In the genomic region with DNA sequence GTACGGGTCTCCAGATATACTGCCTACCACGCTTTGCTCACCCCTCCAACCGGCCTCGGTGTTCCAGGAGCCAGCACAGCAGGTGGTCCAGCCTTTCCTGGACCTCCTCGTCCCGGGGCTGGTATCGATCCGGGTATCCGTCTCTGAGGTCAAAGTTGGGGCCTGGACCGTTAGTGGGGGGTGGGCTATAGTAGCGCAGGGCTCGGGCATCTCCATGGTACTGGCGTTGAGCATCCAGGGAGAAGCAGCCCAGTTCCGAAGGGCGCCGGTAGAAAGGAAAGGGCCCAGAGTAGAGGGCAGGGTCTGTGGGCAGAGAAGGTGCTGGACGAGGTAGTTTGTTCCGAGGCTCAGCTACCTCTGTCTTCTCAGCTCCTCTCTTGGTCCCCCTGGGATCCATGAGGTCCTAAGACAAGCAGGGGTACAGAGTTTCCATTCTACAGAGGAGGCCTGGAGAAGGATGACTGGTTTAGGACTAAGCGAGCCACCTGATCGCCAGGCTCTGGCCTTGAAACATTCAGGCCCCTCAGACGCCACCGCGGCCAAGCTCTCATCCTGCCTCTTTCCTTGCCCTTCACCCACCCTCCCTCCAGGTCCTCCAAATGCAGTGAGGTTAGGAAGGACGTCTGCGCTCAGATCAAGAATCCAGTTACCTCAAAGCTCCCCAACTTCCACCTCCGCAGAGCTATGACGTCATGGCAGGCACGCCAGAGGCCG, we compare ENCODE assay signal across 8 cellular contexts. TPM values are rescaled to one million over a fixed set of nuclear protein-coding genes. Genes with fewer than 3 reads are reported as not detected.
DNase-seq lines count a peak whose midpoint lies in the region; ATAC-seq, FAIRE-seq and TF ChIP-seq lines count a peak whose summit lies in the region.

No MANE protein-coding gene starts in this region.

- peak; percentile 10 for DNase-seq in stimulated activated CD4-positive, alpha-beta T cell treated with anti-CD3 and anti-CD28 coated beads, Interleukin-4, amount 100 ng/mL, for 1 hour
- no peak for DNase-seq in stimulated activated CD4-positive, alpha-beta T cell treated with anti-CD3 and anti-CD28 coated beads, Interleukin-4, amount 100 ng/mL, for 4 hours
- DNase-seq in astrocyte (ENCODE audit: low read depth): no peak
- DNase-seq in left lobe of liver (ENCODE audit: low spot score): no peak
- no peak for DNase-seq in thoracic aorta (ENCODE audit: low spot score)
- DNase-seq in activated effector memory CD4-positive, alpha-beta T cell treated with anti-CD3 and anti-CD28 coated beads, Interleukin-2, amount 50 U/mL, for 16 hours: no peak
- no peak for DNase-seq in GF-D8 (lab: John Stamatoyannopoulos, UW)

- H3K36me3 ChIP-seq in astrocyte (ENCODE audit: insufficient read depth, low read length) (peaks cover 13% of the 10 kb centered on the region), thoracic aorta (peaks cover 30% of the 10 kb centered on the region)

- H4K20me1 ChIP-seq in astrocyte (ENCODE audit: insufficient read depth, low read length): peaks cover 15% of the 10 kb centered on the region

- TF ChIP-seq CTCF in astrocyte (IDR thresholded peaks at IDR 0.05; ENCODE audit: insufficient read depth, low read depth, low read length) (no peak), thoracic aorta (IDR thresholded peaks at IDR 0.05) (no peak)

- peak overlapping the region; percentile 98 for H3K27ac Mint-ChIP-seq in astrocyte (ENCODE audit: unreplicated experiment)

- H3K9me3 ChIP-seq in astrocyte (ENCODE audit: insufficient read depth, low read depth, low read length) (no peaks in the 10 kb centered on the region), thoracic aorta (no peaks in the 10 kb centered on the region)

- ATAC-seq in left lobe of liver: peak; percentile 8
- ATAC-seq in thoracic aorta (ENCODE audit: insufficient number of reproducible peaks, low FRiP score, low read depth): no peak
- no peak for ATAC-seq in HG02973 (IDR thresholded peaks at IDR 0.05; ENCODE audit: unreplicated experiment)

- H3K27me3 ChIP-seq in astrocyte (ENCODE audit: insufficient read depth, low read length) (no peaks in the 10 kb centered on the region), thoracic aorta (replicated peaks; ENCODE audit: insufficient read depth) (no peaks in the 10 kb centered on the region)

- peak overlapping the region; percentile 73 for H2AFZ ChIP-seq in astrocyte (ENCODE audit: low read depth, low read length)

- H3K27ac ChIP-seq in astrocyte (ENCODE audit: low read depth, low read length): peak overlapping the region; percentile 92
- H3K27ac ChIP-seq in thoracic aorta: peak overlapping the region; percentile 91 to 95

- peak overlapping the region; percentile 87 for H3K4me3 ChIP-seq in astrocyte (ENCODE audit: insufficient read depth, low read depth, low read length)
- H3K4me3 ChIP-seq in thoracic aorta: peak overlapping the region; percentile 79

- H3K4me1 Mint-ChIP-seq in astrocyte (ENCODE audit: low read depth, unreplicated experiment): peaks cover 20% of the 10 kb centered on the region

- peaks cover 25% of the 10 kb centered on the region for H3K36me3 Mint-ChIP-seq in astrocyte (ENCODE audit: low read depth, unreplicated experiment)

- peak overlapping the region; percentile 90 for H3K9ac ChIP-seq in astrocyte (ENCODE audit: low read length)

- no peaks in the 10 kb centered on the region for H3K27me3 Mint-ChIP-seq in astrocyte (ENCODE audit: low read depth, unreplicated experiment)

- H3K4me1 ChIP-seq in astrocyte (ENCODE audit: insufficient read depth, low read length) (peaks cover 35% of the 10 kb centered on the region), thoracic aorta (ENCODE audit: control insufficient read depth in 1 of 2, low read depth in 2 of 2) (peaks cover 19 to 38% of the 10 kb centered on the region in 2 donors)

- no peak for FAIRE-seq in astrocyte (lab: Jason Lieb, UNC)

- peak overlapping the region; percentile 93 for H3K4me3 Mint-ChIP-seq in astrocyte (ENCODE audit: unreplicated experiment)

- peaks cover 49% of the 10 kb centered on the region for H3K79me2 ChIP-seq in astrocyte (ENCODE audit: insufficient read depth, low read length)

- peak overlapping the region; percentile 99 for H3K4me2 ChIP-seq in astrocyte (ENCODE audit: low read length)

- H3K9me3 Mint-ChIP-seq in astrocyte (ENCODE audit: unreplicated experiment): no peaks in the 10 kb centered on the region

RNA-seq across cellular contexts. Expression of gene DXO, which starts 0.5 kb away (rescaled TPM):
- total RNA-seq in astrocyte: 12.6 and 15.6 TPM in 2 replicates
- 15.5 TPM for total RNA-seq in left lobe of liver
- total RNA-seq in thoracic aorta: 10 to 100 TPM; 14.1 to 45.4 TPM

RNA-seq across cellular contexts. Expression of gene C4A, which starts 10.4 kb away (rescaled TPM):
- total RNA-seq in astrocyte (3.8 and 4.6 TPM in 2 replicates), left lobe of liver (2,044 TPM), thoracic aorta (100 to 1,000 TPM in 1 of 2 donors, 10 to 100 TPM in 1; 30.2 to 162 TPM)

RNA-seq across cellular contexts. Expression of gene SKIC2, which starts 12.5 kb away (rescaled TPM):
- total RNA-seq in astrocyte (75.3 and 79.1 TPM in 2 replicates), left lobe of liver (50.2 TPM), thoracic aorta (10 to 100 TPM; 37.7 to 73.0 TPM)

RNA-seq across cellular contexts. Expression of gene NELFE, which starts 12.7 kb away (rescaled TPM):
- total RNA-seq in astrocyte: 47.7 and 48.1 TPM in 2 replicates
- total RNA-seq in left lobe of liver: 15.3 TPM
- total RNA-seq in thoracic aorta: 10 to 100 TPM; 62.4 to 69.3 TPM

RNA-seq across cellular contexts. Expression of gene CFB, which starts 25.5 kb away (rescaled TPM):
- 1.0 and 1.4 TPM in 2 replicates for total RNA-seq in astrocyte
- 1,916 TPM for total RNA-seq in left lobe of liver
- total RNA-seq in thoracic aorta: 100 to 1,000 TPM in 1 of 2 donors, 10 to 100 TPM in 1; 55.2 to 142 TPM

Comparison
In these comparisons a context has a peak if more than half of its experiments do, and no peak if none do; other contexts are left out.
1. RNA of gene C4A, which starts 10.4 kb away (total RNA-seq): 2,044 TPM in left lobe of liver (single experiment); 30.2 to 162 TPM in thoracic aorta and 3.8 to 4.6 TPM in astrocyte; every median in the first group is over 10 times any median in the second.